In the genomic region with DNA sequence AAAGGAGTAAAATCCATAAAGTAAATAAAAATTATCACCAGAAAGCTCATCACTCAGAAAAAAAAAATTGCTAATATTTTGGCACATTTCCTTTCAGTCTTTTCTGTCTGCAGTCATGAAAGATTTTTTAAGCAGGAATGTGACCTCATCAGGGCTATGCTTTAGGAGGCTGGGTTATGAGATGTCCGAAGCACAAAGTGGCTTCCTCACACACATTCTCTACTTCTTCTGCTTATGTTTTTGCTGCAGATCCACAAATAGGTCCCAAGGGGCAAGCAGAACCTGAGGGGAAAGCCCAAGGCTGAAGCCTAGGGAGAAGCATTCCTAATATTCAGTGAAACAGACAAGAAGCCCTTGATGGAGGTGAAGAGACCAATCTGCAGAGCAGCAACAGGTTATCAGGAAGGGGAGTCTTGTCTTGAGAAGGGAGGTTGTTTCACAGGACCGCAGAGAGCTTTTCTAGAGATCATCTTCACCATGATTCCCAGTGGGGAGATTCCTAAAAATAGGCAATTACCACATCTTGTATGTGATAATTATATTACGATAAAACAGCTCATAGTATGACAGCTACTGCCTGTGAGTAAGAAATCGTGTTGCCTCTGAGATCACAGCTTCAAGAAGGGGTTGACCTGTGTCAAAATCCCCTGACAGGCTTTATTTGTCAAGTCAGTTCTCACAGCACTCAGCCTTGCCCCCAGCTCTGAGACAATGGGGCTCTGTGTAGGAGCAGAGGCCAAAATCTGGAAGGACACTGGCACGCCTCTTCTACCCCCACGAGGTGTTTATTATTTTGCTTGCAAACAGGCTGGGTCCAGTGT, we compare ENCODE assay signal across 11 cellular contexts.
DNase-seq lines count a peak whose midpoint lies in the region; ATAC-seq and TF ChIP-seq lines count a peak whose summit lies in the region.
"Had no signal": no experiment of that assay in that cellular context is flagged by ENCODE, and none has a peak within 500 bp of the region (broad histone marks: within the 10 kb centered on the region; RNA-seq: fewer than 3 reads in every experiment).

No MANE protein-coding gene starts in this region.

- no peak for TF ChIP-seq POLR2A in esophagus squamous epithelium (IDR thresholded peaks at IDR 0.05)

- in situ Hi-C loops in Panc1 (cut with HindIII; ENCODE audit: low pct_unique_long_range_greater_than_20kb, low sequenced_read_pairs) (no loop called here), ACHN (cut with HindIII; ENCODE audit: low pct_ligation_motif_present, low pct_unique_long_range_greater_than_20kb, low sequenced_read_pairs) (no loop called here)

- peak overlapping the region in 1 of 3 experiments; percentile 35 for H3K4me3 Mint-ChIP-seq in nephron
- no peak overlapping the region for H3K4me3 Mint-ChIP-seq in activated CD8-positive, alpha-beta T cell treated with anti-CD3 and anti-CD28 coated beads for 36 hours
- H3K4me3 Mint-ChIP-seq: activated B cell treated with CpG ODN at 0.5 μM for 24 hours; activated naive CD4-positive, alpha-beta T cell treated with anti-CD3 and anti-CD28 coated beads, Interleukin-2, amount 10 ng/mL, durations not matched to agents 7 days and 5 days had no signal

- H3K9me3 ChIP-seq in Panc1 (ENCODE audit: control insufficient read depth, insufficient read depth, low read depth, low read length) (no peaks in the 10 kb centered on the region), esophagus squamous epithelium (no peaks in the 10 kb centered on the region)
- H3K9me3 ChIP-seq: mucosa of descending colon had no signal

- H3K4me3 ChIP-seq in AG10803 (ENCODE audit: low read length), result no peak overlapping the region
- no peak overlapping the region for H3K4me3 ChIP-seq in Panc1 (ENCODE audit: low read depth in 2 of 2, low read length in 2 of 2)
- H3K4me3 ChIP-seq in esophagus squamous epithelium, result no peak overlapping the region
- H3K4me3 ChIP-seq: mucosa of descending colon had no signal

- DNase-seq in AG10803 (ENCODE audit: low read depth) (peak; percentile 44), Panc1 (ENCODE audit: low read depth, low spot score) (no peak), esophagus squamous epithelium (lab: John Stamatoyannopoulos, UW) (no peak), ACHN (no peak), H4 (ENCODE audit: low spot score) (no peak), iPS-NIHi11 (ENCODE audit: low spot score) (no peak)
- no peak for DNase-seq in activated CD8-positive, alpha-beta T cell treated with anti-CD3 and anti-CD28 coated beads for 36 hours
- DNase-seq: activated B cell treated with CpG ODN at 0.5 μM for 24 hours; activated naive CD4-positive, alpha-beta T cell treated with anti-CD3 and anti-CD28 coated beads, Interleukin-2, amount 10 ng/mL, durations not matched to agents 7 days and 5 days; mucosa of descending colon had no signal

- H3K4me1 ChIP-seq in Panc1 (ENCODE audit: control insufficient read depth, insufficient read depth, low read length) (peaks cover 50% of the 10 kb centered on the region), esophagus squamous epithelium (peaks cover 0 to 51% (median 3%) of the 10 kb centered on the region in 3 donors)

- H3K27me3 ChIP-seq in Panc1 (ENCODE audit: control insufficient read depth, insufficient read depth, low read length), result no peaks in the 10 kb centered on the region
- H3K27me3 ChIP-seq in esophagus squamous epithelium, result peaks cover 0 to 8% (median 0%) of the 10 kb centered on the region in 4 donors

- intact Hi-C loops in Panc1 (cut with micrococcal nuclease; ENCODE audit: unreplicated experiment) (no loop called here), esophagus squamous epithelium (cut with DNase I) (loop anchor here (10.0 kb wide), 1 partner anchor 100 kb away; no protein-coding TSS in a partner anchor)
- intact Hi-C loops in activated CD8-positive, alpha-beta T cell treated with anti-CD3 and anti-CD28 coated beads for 36 hours (cut with micrococcal nuclease), result no loop called here

- no peaks in the 10 kb centered on the region for H3K36me3 ChIP-seq in Panc1 (ENCODE audit: control insufficient read depth, insufficient read depth, low read length)
- H3K36me3 ChIP-seq in esophagus squamous epithelium, result no peaks in the 10 kb centered on the region

- no peak for TF ChIP-seq CTCF in AG10803 (conservative IDR thresholded peaks at IDR 0.05; ENCODE audit: low read length)
- TF ChIP-seq CTCF in Panc1 (IDR thresholded peaks at IDR 0.05), result no peak
- no peak for TF ChIP-seq CTCF in esophagus squamous epithelium (IDR thresholded peaks at IDR 0.05)
- TF ChIP-seq CTCF in nephron (IDR thresholded peaks at IDR 0.05; ENCODE audit: unreplicated experiment in 3 of 3), result no peak
- no peak for TF ChIP-seq CTCF in activated CD8-positive, alpha-beta T cell treated with anti-CD3 and anti-CD28 coated beads for 36 hours (IDR thresholded peaks at IDR 0.05)

- H3K9me3 Mint-ChIP-seq in nephron, result no peaks in the 10 kb centered on the region
- H3K9me3 Mint-ChIP-seq in activated CD8-positive, alpha-beta T cell treated with anti-CD3 and anti-CD28 coated beads for 36 hours, result no peaks in the 10 kb centered on the region
- H3K9me3 Mint-ChIP-seq: activated B cell treated with CpG ODN at 0.5 μM for 24 hours; activated naive CD4-positive, alpha-beta T cell treated with anti-CD3 and anti-CD28 coated beads, Interleukin-2, amount 10 ng/mL, durations not matched to agents 7 days and 5 days had no signal

- H3K27me3 Mint-ChIP-seq in nephron (ENCODE audit: low read depth), result no peaks in the 10 kb centered on the region
- H3K27me3 Mint-ChIP-seq in activated CD8-positive, alpha-beta T cell treated with anti-CD3 and anti-CD28 coated beads for 36 hours, result peaks cover 19% of the 10 kb centered on the region

- WGBS in esophagus squamous epithelium, 2 donors, result 49 to 59% methylated on average over 6 of the region's 6 CpGs

- H3K36me3 Mint-ChIP-seq in nephron (ENCODE audit: low read depth), result no peaks in the 10 kb centered on the region
- H3K36me3 Mint-ChIP-seq in activated CD8-positive, alpha-beta T cell treated with anti-CD3 and anti-CD28 coated beads for 36 hours (ENCODE audit: low read depth), result no peaks in the 10 kb centered on the region
- H3K36me3 Mint-ChIP-seq: activated naive CD4-positive, alpha-beta T cell treated with anti-CD3 and anti-CD28 coated beads, Interleukin-2, amount 10 ng/mL, durations not matched to agents 7 days and 5 days had no signal

- POLR2A ChIA-PET in Panc1 (lab: Charles Lee), result interaction anchor here (0.5 kb wide), 1 partner anchor 124 kb away, joined by 3 read pairs; no protein-coding TSS in a partner anchor
- POLR2A ChIA-PET in activated CD8-positive, alpha-beta T cell treated with anti-CD3 and anti-CD28 coated beads for 36 hours (lab: Charles Lee), result no interaction called here

- no TSS peak for BruUV-seq in Panc1 (replicated peaks; lab: Mats Ljungman, UMichigan)

- CTCF ChIA-PET in Panc1 (lab: Charles Lee), result interaction anchor here (0.5 to 0.6 kb wide), 2 partner anchors 46 to 52 kb away, joined by 3 to 6 read pairs; no protein-coding TSS in a partner anchor
- CTCF ChIA-PET in activated CD8-positive, alpha-beta T cell treated with anti-CD3 and anti-CD28 coated beads for 36 hours (lab: Charles Lee), result interaction anchor here (1.1 to 3.5 kb wide), 2 partner anchors 87 to 104 kb away, joined by 5 to 22 read pairs; no protein-coding TSS in a partner anchor

- H3K27ac ChIP-seq in Panc1 (ENCODE audit: low read length) (peak overlapping the region; percentile 20; the same call in 1 of the 2 replicates), esophagus squamous epithelium (peak overlapping the region in 3 of 4 donors; percentile 15 to 61 (median 29))

- H3K4me1 Mint-ChIP-seq in nephron, result peaks cover 69% of the 10 kb centered on the region
- no peaks in the 10 kb centered on the region for H3K4me1 Mint-ChIP-seq in activated CD8-positive, alpha-beta T cell treated with anti-CD3 and anti-CD28 coated beads for 36 hours (ENCODE audit: low read depth)
- H3K4me1 Mint-ChIP-seq: activated B cell treated with CpG ODN at 0.5 μM for 24 hours had no signal

- ATAC-seq in Panc1, result 0 out of 2 replicates have a peak, but pooled peaks have one; percentile 52
- no peak for ATAC-seq in activated CD8-positive, alpha-beta T cell treated with anti-CD3 and anti-CD28 coated beads for 36 hours
- ATAC-seq: mucosa of descending colon had no signal

- peak overlapping the region; percentile 25 to 66 (median 58) for H3K27ac Mint-ChIP-seq in nephron
- no peak overlapping the region for H3K27ac Mint-ChIP-seq in activated CD8-positive, alpha-beta T cell treated with anti-CD3 and anti-CD28 coated beads for 36 hours
- H3K27ac Mint-ChIP-seq: activated B cell treated with CpG ODN at 0.5 μM for 24 hours; activated naive CD4-positive, alpha-beta T cell treated with anti-CD3 and anti-CD28 coated beads, Interleukin-2, amount 10 ng/mL, durations not matched to agents 7 days and 5 days had no signal
